In the genomic region with DNA sequence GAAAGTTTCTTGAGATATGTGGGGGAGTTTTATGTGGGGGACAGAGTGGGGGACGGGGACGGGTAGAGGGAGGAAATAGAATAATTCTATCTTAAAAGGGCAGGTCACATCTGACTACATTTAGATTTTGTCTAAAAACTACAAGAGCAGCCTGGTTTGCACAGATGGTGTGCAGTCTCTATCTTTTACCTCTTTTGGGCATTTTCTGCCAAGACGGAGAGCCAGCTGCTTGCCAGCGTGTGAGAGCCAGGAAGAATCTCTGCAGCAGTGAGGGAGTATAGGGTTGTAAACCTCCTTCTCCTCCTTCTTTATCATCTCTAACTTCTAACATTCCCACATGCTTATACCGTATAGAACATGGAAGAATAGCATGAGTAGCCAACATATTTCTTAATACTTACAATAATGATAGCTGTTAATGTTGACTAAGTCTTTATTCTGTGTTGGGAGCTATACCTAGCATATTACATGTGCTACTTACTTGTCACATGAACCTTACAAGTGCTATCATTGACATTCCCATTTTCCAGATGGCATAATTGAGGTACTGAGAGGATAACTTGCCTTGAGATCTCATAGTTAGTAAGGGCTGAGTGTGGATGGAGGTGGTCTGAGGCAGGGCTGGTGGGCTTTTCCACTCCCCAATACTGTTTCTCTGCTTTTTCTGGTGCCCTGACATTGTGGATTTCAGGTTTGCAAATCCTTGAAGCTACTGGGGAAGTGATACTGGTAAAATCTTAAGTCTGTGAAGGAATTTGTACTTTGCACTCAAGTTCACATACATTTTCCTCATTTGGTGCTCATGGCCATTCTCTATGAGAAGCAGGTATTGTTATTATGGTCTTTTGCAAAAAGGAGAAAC, we compare ENCODE assay signal across 10 cellular contexts. TPM values are rescaled to one million over a fixed set of nuclear protein-coding genes. Genes with fewer than 3 reads are reported as not detected.
DNase-seq lines count a peak whose midpoint lies in the region; ATAC-seq and TF ChIP-seq lines count a peak whose summit lies in the region.
"Had no signal": no experiment of that assay in that cellular context is flagged by ENCODE, and none has a peak within 500 bp of the region (broad histone marks: within the 10 kb centered on the region; RNA-seq: fewer than 3 reads in every experiment).

No MANE protein-coding gene starts in this region.

- H3K36me3 ChIP-seq in breast epithelium (no peaks in the 10 kb centered on the region), colonic mucosa (no peaks in the 10 kb centered on the region), vagina (no peaks in the 10 kb centered on the region), BE2C (no peaks in the 10 kb centered on the region)

- POLR2A ChIA-PET in MCF 10A (lab: Yijun Ruan, JAX) = interaction anchor here (0.6 kb wide), 1 partner anchor 12 kb away, joined by 5 read pairs; no protein-coding TSS in a partner anchor

- H3K9me3 Mint-ChIP-seq in MCF 10A (ENCODE audit: unreplicated experiment) = peaks cover 3% of the 10 kb centered on the region
- H3K9me3 Mint-ChIP-seq in naive B cell = no peaks in the 10 kb centered on the region
- H3K9me3 Mint-ChIP-seq: activated naive CD4-positive, alpha-beta T cell treated with anti-CD3 and anti-CD28 coated beads, Interleukin-2, amount 10 ng/mL, durations not matched to agents 7 days and 5 days had no signal

- no peaks in the 10 kb centered on the region for H3K27me3 ChIP-seq in breast epithelium
- H3K27me3 ChIP-seq in colonic mucosa = no peaks in the 10 kb centered on the region
- H3K27me3 ChIP-seq in vagina = no peaks in the 10 kb centered on the region
- H3K27me3 ChIP-seq in BE2C = no peaks in the 10 kb centered on the region

- H3K4me1 ChIP-seq in breast epithelium (no peaks in the 10 kb centered on the region), colonic mucosa (no peaks in the 10 kb centered on the region), vagina (peaks cover 21% of the 10 kb centered on the region), BE2C (no peaks in the 10 kb centered on the region)

- intact Hi-C loops in breast epithelium (cut with DNase I; ENCODE audit: low total_unique reads) (no loop called here), MCF 10A (cut with micrococcal nuclease) (no loop called here), colonic mucosa (cut with DNase I) (no loop called here), vagina (cut with DNase I) (no loop called here)

- H3K4me1 Mint-ChIP-seq in MCF 10A (ENCODE audit: insufficient read depth, unreplicated experiment) (peaks cover 9% of the 10 kb centered on the region), naive B cell (peaks cover 55 to 76% (median 75%) of the 10 kb centered on the region in 3 donors)

- H3K27me3 Mint-ChIP-seq in MCF 10A (ENCODE audit: insufficient read depth, unreplicated experiment) (no peaks in the 10 kb centered on the region), naive B cell (no peaks in the 10 kb centered on the region)

- peak; percentile 18 to 23 for ATAC-seq in naive B cell (ENCODE audit: low read depth in 2 of 2)
- ATAC-seq: Panc1 had no signal

- H3K27ac ChIP-seq in breast epithelium (peak overlapping the region; percentile 66 to 76), colonic mucosa (peak overlapping the region; percentile 49), vagina (peak overlapping the region; percentile 86)

- H3K36me3 Mint-ChIP-seq in MCF 10A (ENCODE audit: insufficient read depth, unreplicated experiment) (no peaks in the 10 kb centered on the region), naive B cell (peaks cover 0 to 4% of the 10 kb centered on the region in 2 donors)
- H3K36me3 Mint-ChIP-seq: activated naive CD4-positive, alpha-beta T cell treated with anti-CD3 and anti-CD28 coated beads, Interleukin-2, amount 10 ng/mL, durations not matched to agents 7 days and 5 days had no signal

- CTCF ChIA-PET in MCF 10A (lab: Yijun Ruan, JAX) = interaction anchor here (0.6 kb wide), 2 partner anchors 23 to 144 kb away, joined by 3 to 5 read pairs; no protein-coding TSS in a partner anchor

- H3K4me3 Mint-ChIP-seq in MCF 10A (ENCODE audit: unreplicated experiment) = no peak overlapping the region
- peak overlapping the region; percentile 84 to 97 (median 94) for H3K4me3 Mint-ChIP-seq in naive B cell

- no TSS peak for BruUV-seq in MCF 10A (replicated peaks; lab: Mats Ljungman, UMichigan)

- no peak for TF ChIP-seq CTCF in breast epithelium (IDR thresholded peaks at IDR 0.05)
- TF ChIP-seq CTCF in MCF 10A (IDR thresholded peaks at IDR 0.05; ENCODE audit: unreplicated experiment) = no peak
- no peak for TF ChIP-seq CTCF in colonic mucosa (IDR thresholded peaks at IDR 0.05)
- no peak for TF ChIP-seq CTCF in vagina (IDR thresholded peaks at IDR 0.05)
- no peak for TF ChIP-seq CTCF in BE2C (IDR thresholded peaks at IDR 0.05; ENCODE audit: low read depth, low read length)

- H3K4me3 ChIP-seq in breast epithelium (peak overlapping the region; percentile 37 to 46 (median 44)), colonic mucosa (peak overlapping the region; percentile 29), vagina (peak overlapping the region; percentile 40 to 48), BE2C (ENCODE audit: low read depth, low read length) (no peak overlapping the region)

- peak overlapping the region; percentile 28 to 38 for H3K9ac ChIP-seq in colonic mucosa (ENCODE audit: low read depth in 2 of 2, low read length in 2 of 2)

- no peak for DNase-seq in breast epithelium (ENCODE audit: low spot score in 2 of 2)
- DNase-seq in MCF 10A (ENCODE audit: unreplicated experiment) = no peak
- DNase-seq in colonic mucosa = no peak
- peak; percentile 46 for DNase-seq in naive B cell
- no peak for DNase-seq in vagina (ENCODE audit: extremely low spot score in 2 of 2)
- no peak for DNase-seq in NCI-H2107 (lab: John Stamatoyannopoulos, UW)
- DNase-seq in glomerular visceral epithelial cell (ENCODE audit: extremely low spot score) = no peak
- DNase-seq in BE2C = no peak

- no peaks in the 10 kb centered on the region for H3K9me3 ChIP-seq in breast epithelium
- H3K9me3 ChIP-seq in colonic mucosa = no peaks in the 10 kb centered on the region
- no peaks in the 10 kb centered on the region for H3K9me3 ChIP-seq in vagina
- no peaks in the 10 kb centered on the region for H3K9me3 ChIP-seq in BE2C

- TF ChIP-seq POLR2A in breast epithelium (IDR thresholded peaks at IDR 0.05) (no peak), vagina (IDR thresholded peaks at IDR 0.05) (no peak)

- H3K27ac Mint-ChIP-seq in MCF 10A (ENCODE audit: low read depth, unreplicated experiment) (no peak overlapping the region), naive B cell (peak overlapping the region; percentile 93 to 99 (median 96))

RNA-seq across cellular contexts. Expression of gene ENTPD1, which starts 1.1 kb away (rescaled TPM):
- total RNA-seq in breast epithelium = 10 to 100 TPM; 17.4 to 26.9 (median 18.4) TPM
- not detected in 2 replicates for total RNA-seq in MCF 10A (2022)
- 10 to 100 TPM in 1 of 2 donors, 1 to 10 TPM in 1; 4.5 to 10.8 TPM for total RNA-seq in colonic mucosa
- polyA plus RNA-seq in naive B cell (ENCODE audit: low read depth in 6 of 6) = 10 to 100 TPM; 39.0 to 59.2 (median 48.9) TPM
- total RNA-seq in vagina = 17.7 TPM
- 3.8 TPM for polyA plus RNA-seq in BE2C (2012; ENCODE audit: insufficient read depth, insufficient read length, low read depth)
